16 cellular contexts compared by ENCODE assay signal in genomic region chr17:78709688-78710290, GRCh38.
DNase-seq lines count a peak whose midpoint lies in the region; ATAC-seq, FAIRE-seq and TF ChIP-seq lines count a peak whose summit lies in the region.
"Had no signal": no experiment of that assay in that cellular context is flagged by ENCODE, and none has a peak within 500 bp of the region (broad histone marks: within the 10 kb centered on the region; RNA-seq: fewer than 3 reads in every experiment).

No MANE protein-coding gene starts in this region.

- peaks cover 3% of the 10 kb centered on the region; the same call in 1 of the 2 replicates for H4K20me1 ChIP-seq in IMR-90 (ENCODE audit: insufficient read depth, low read length)

- H3K9ac ChIP-seq in IMR-90 (ENCODE audit: low read depth, low read length) = no peak overlapping the region

- H2AK9ac ChIP-seq in IMR-90 (replicated peaks; ENCODE audit: low read depth, low read length, poor library complexity) = no peak overlapping the region

- CTCF ChIA-PET in IMR-90 (lab: Yijun Ruan, JAX) = interaction anchor here (0.7 to 1.9 kb wide), 6 partner anchors 13 to 215 kb away, joined by 3 to 9 read pairs (median 4); no protein-coding TSS in a partner anchor
- CTCF ChIA-PET in activated CD8-positive, alpha-beta T cell treated with anti-CD3 and anti-CD28 coated beads for 36 hours (lab: Charles Lee) = interaction anchor here (0.7 to 7.6 kb wide), 27 partner anchors 11 to 264 kb away, joined by 3 to 55 read pairs (median 5); no protein-coding TSS in a partner anchor
- CTCF ChIA-PET in naive thymus-derived CD4-positive, alpha-beta T cell (lab: Charles Lee) = interaction anchor here (0.6 to 3.0 kb wide), 14 partner anchors 7 to 264 kb away, joined by 3 to 11 read pairs (median 3); no protein-coding TSS in a partner anchor

- no peak overlapping the region for H3K56ac ChIP-seq in IMR-90 (ENCODE audit: extremely low read depth, insufficient read depth, low read length)

- TF ChIP-seq CTCF in IMR-90 (conservative IDR thresholded peaks at IDR 0.05; ENCODE audit: low read depth, low read length) = no peak
- no peak for TF ChIP-seq CTCF in activated CD8-positive, alpha-beta T cell treated with anti-CD3 and anti-CD28 coated beads for 36 hours (IDR thresholded peaks at IDR 0.05)
- TF ChIP-seq CTCF in D721Med (IDR thresholded peaks at IDR 0.05; ENCODE audit: insufficient read depth, missing control alignments) = no peak

- H3K36me3 Mint-ChIP-seq in CD4-positive, CD25-positive, alpha-beta regulatory T cell = peaks cover 18% of the 10 kb centered on the region
- peaks cover 27% of the 10 kb centered on the region for H3K36me3 Mint-ChIP-seq in activated CD8-positive, alpha-beta T cell treated with anti-CD3 and anti-CD28 coated beads for 36 hours (ENCODE audit: low read depth)
- H3K36me3 Mint-ChIP-seq in naive thymus-derived CD4-positive, alpha-beta T cell = peaks cover 0 to 32% (median 18%) of the 10 kb centered on the region in 5 donors

- peak in 1 of 3 donors; percentile 48 for DNase-seq in CD4-positive, CD25-positive, alpha-beta regulatory T cell
- DNase-seq in IMR-90 (no peak), SIG-M5 (lab: John Stamatoyannopoulos, UW) (no peak), D721Med (ENCODE audit: insufficient read length, low spot score) (no peak)
- no peak for DNase-seq in activated CD8-positive, alpha-beta T cell treated with anti-CD3 and anti-CD28 coated beads for 36 hours
- DNase-seq in naive thymus-derived CD4-positive, alpha-beta T cell = no peak
- DNase-seq: activated effector memory CD4-positive, alpha-beta T cell treated with anti-CD3 and anti-CD28 coated beads, Interleukin-2, amount 50 U/mL, for 16 hours; COR-L47; erythroblast; heart left ventricle; left cardiac atrium; NCI-H510A treated with DMSO at 0.1 percent for 48 hours; nephron progenitor cell; WERI-Rb-1 had no signal

- H4K8ac ChIP-seq in IMR-90 (ENCODE audit: low read depth in 2 of 2, low read length in 2 of 2) = no peak overlapping the region

- H3K4me1 Mint-ChIP-seq in CD4-positive, CD25-positive, alpha-beta regulatory T cell = peaks cover 17 to 70% (median 52%) of the 10 kb centered on the region in 4 donors
- H3K4me1 Mint-ChIP-seq in activated CD8-positive, alpha-beta T cell treated with anti-CD3 and anti-CD28 coated beads for 36 hours (ENCODE audit: low read depth) = peaks cover 70% of the 10 kb centered on the region
- H3K4me1 Mint-ChIP-seq in naive thymus-derived CD4-positive, alpha-beta T cell = peaks cover 38 to 83% (median 70%) of the 10 kb centered on the region in 7 donors

- no peak overlapping the region for H2BK5ac ChIP-seq in IMR-90 (ENCODE audit: low read depth, low read length, poor library complexity, severe bottlenecking)

- in situ Hi-C loops in IMR-90 (cut with MboI; ENCODE audit: low sequenced_read_pairs) = loop anchor here (5.0 kb wide), 1 partner anchor 212 kb away; no protein-coding TSS in a partner anchor

- no peak overlapping the region for H2AFZ ChIP-seq in IMR-90 (replicated peaks; ENCODE audit: low read length, poor library complexity)

- peak overlapping the region; percentile 32; the same call in 1 of the 2 replicates for H3K23ac ChIP-seq in IMR-90 (ENCODE audit: low read depth, low read length)

- no peak overlapping the region for H3K4me2 ChIP-seq in IMR-90 (ENCODE audit: low read depth, low read length)

- H2BK20ac ChIP-seq in IMR-90 (ENCODE audit: low read depth, low read length) = no peak overlapping the region; the same call in 1 of the 2 replicates

- POLR2A ChIA-PET in IMR-90 (lab: Charles Lee; ENCODE audit: unreplicated experiment) = interaction anchor here (0.8 kb wide), 1 partner anchor 37 kb away, joined by 3 read pairs; no protein-coding TSS in a partner anchor
- POLR2A ChIA-PET in activated CD8-positive, alpha-beta T cell treated with anti-CD3 and anti-CD28 coated beads for 36 hours (lab: Charles Lee) = interaction anchor here (0.6 to 2.5 kb wide), 18 partner anchors 8 to 1233 kb away, joined by 3 to 9 read pairs (median 4); no protein-coding TSS in a partner anchor
- POLR2A ChIA-PET in naive thymus-derived CD4-positive, alpha-beta T cell (lab: Charles Lee) = interaction anchor here (0.8 to 3.2 kb wide), 7 partner anchors 12 to 109 kb away, joined by 3 to 10 read pairs (median 4); no protein-coding TSS in a partner anchor

- H3K9me3 Mint-ChIP-seq in CD4-positive, CD25-positive, alpha-beta regulatory T cell = no peaks in the 10 kb centered on the region
- no peaks in the 10 kb centered on the region for H3K9me3 Mint-ChIP-seq in activated CD8-positive, alpha-beta T cell treated with anti-CD3 and anti-CD28 coated beads for 36 hours
- no peaks in the 10 kb centered on the region for H3K9me3 Mint-ChIP-seq in naive thymus-derived CD4-positive, alpha-beta T cell
- H3K9me3 Mint-ChIP-seq: nephron progenitor cell had no signal

- BruUV-seq in IMR-90 (replicated peaks; lab: Mats Ljungman, UMichigan) = no TSS peak

- intact Hi-C loops in IMR-90 (cut with micrococcal nuclease) = loop anchor here (2.0 to 10.0 kb wide), 3 partner anchors 35 to 455 kb away; partner anchors contain the start of gene SOCS3
- intact Hi-C loops in activated CD8-positive, alpha-beta T cell treated with anti-CD3 and anti-CD28 coated beads for 36 hours (cut with micrococcal nuclease) = loop anchor here (5.0 kb wide), 1 partner anchor 38 kb away; no protein-coding TSS in a partner anchor
- intact Hi-C loops in naive thymus-derived CD4-positive, alpha-beta T cell (cut with micrococcal nuclease) = loop anchor here (1.0 to 5.0 kb wide), 3 partner anchors 38 to 90 kb away; no protein-coding TSS in a partner anchor

- H3K79me1 ChIP-seq in IMR-90 (ENCODE audit: low read depth in 1 of 2, low read length in 2 of 2) = peaks cover 14% of the 10 kb centered on the region in 2 experiments

- H4K5ac ChIP-seq in IMR-90 (ENCODE audit: low read depth, low read length) = no peak overlapping the region

- no peak for FAIRE-seq in D721Med (lab: Jason Lieb, UNC)

- no peak overlapping the region for H3K14ac ChIP-seq in IMR-90 (replicated peaks; ENCODE audit: low read depth, low read length)

- peaks cover 51% of the 10 kb centered on the region for H3K4me1 ChIP-seq in CD4-positive, CD25-positive, alpha-beta regulatory T cell (ENCODE audit: control insufficient read depth, insufficient read depth, low read length, poor library complexity, severe bottlenecking)
- H3K4me1 ChIP-seq in IMR-90 (ENCODE audit: control insufficient read depth, insufficient read depth, low read length) = peaks cover 4% of the 10 kb centered on the region; the same call in 1 of the 2 replicates
- peaks cover 46 to 48% of the 10 kb centered on the region in 2 donors for H3K4me1 ChIP-seq in naive thymus-derived CD4-positive, alpha-beta T cell (ENCODE audit: control insufficient read depth in 2 of 2, insufficient read depth in 2 of 2, low read length in 2 of 2)

- peak overlapping the region; percentile 68 to 83 (median 78) for H3K4me3 Mint-ChIP-seq in CD4-positive, CD25-positive, alpha-beta regulatory T cell
- H3K4me3 Mint-ChIP-seq in activated CD8-positive, alpha-beta T cell treated with anti-CD3 and anti-CD28 coated beads for 36 hours = peak overlapping the region; percentile 17
- peak overlapping the region; percentile 1 to 80 (median 56) for H3K4me3 Mint-ChIP-seq in naive thymus-derived CD4-positive, alpha-beta T cell
- H3K4me3 Mint-ChIP-seq: nephron progenitor cell had no signal

- TF ChIP-seq POLR2A in IMR-90 (IDR thresholded peaks at IDR 0.05; ENCODE audit: low read depth, low read length) = no peak

- H3K27me3 ChIP-seq in CD4-positive, CD25-positive, alpha-beta regulatory T cell (ENCODE audit: control insufficient read depth, insufficient read depth, low read length) = no peaks in the 10 kb centered on the region
- H3K27me3 ChIP-seq in IMR-90 (ENCODE audit: control insufficient read depth, insufficient read depth, low read length) = no peaks in the 10 kb centered on the region
- no peaks in the 10 kb centered on the region for H3K27me3 ChIP-seq in naive thymus-derived CD4-positive, alpha-beta T cell (ENCODE audit: control insufficient read depth in 2 of 2, insufficient read depth in 2 of 2, low read length in 2 of 2)
- H3K27me3 ChIP-seq: heart left ventricle had no signal

- peak in 1 of 2 donors; percentile 6 for ATAC-seq in CD4-positive, CD25-positive, alpha-beta regulatory T cell (ENCODE audit: low read depth in 2 of 2)
- ATAC-seq in IMR-90 (ENCODE audit: low read depth) = no peak
- ATAC-seq in activated CD8-positive, alpha-beta T cell treated with anti-CD3 and anti-CD28 coated beads for 36 hours = peak; percentile 13
- ATAC-seq in naive thymus-derived CD4-positive, alpha-beta T cell = no peak
- ATAC-seq in GM18511 (IDR thresholded peaks at IDR 0.05; ENCODE audit: unreplicated experiment) = no peak
- no peak for ATAC-seq in GM19351 (IDR thresholded peaks at IDR 0.05; ENCODE audit: unreplicated experiment)

- no peaks in the 10 kb centered on the region for H3K9me3 ChIP-seq in CD4-positive, CD25-positive, alpha-beta regulatory T cell (ENCODE audit: control insufficient read depth in 2 of 2, low read length in 2 of 2)
- no peaks in the 10 kb centered on the region for H3K9me3 ChIP-seq in IMR-90 (ENCODE audit: control insufficient read depth, insufficient read depth, low read length)
- no peaks in the 10 kb centered on the region for H3K9me3 ChIP-seq in naive thymus-derived CD4-positive, alpha-beta T cell (ENCODE audit: control insufficient read depth in 2 of 3, low read length in 3 of 3)
- H3K9me3 ChIP-seq: heart left ventricle had no signal

- H3K27ac Mint-ChIP-seq in CD4-positive, CD25-positive, alpha-beta regulatory T cell = peak overlapping the region; percentile 89 to 97 (median 91)
- peak overlapping the region; percentile 87 for H3K27ac Mint-ChIP-seq in activated CD8-positive, alpha-beta T cell treated with anti-CD3 and anti-CD28 coated beads for 36 hours
- H3K27ac Mint-ChIP-seq in naive thymus-derived CD4-positive, alpha-beta T cell = peak overlapping the region; percentile 58 to 95 (median 89)
- H3K27ac Mint-ChIP-seq: nephron progenitor cell had no signal

- H2BK120ac ChIP-seq in IMR-90 (ENCODE audit: low read depth, low read length) = no peak overlapping the region

- no peak overlapping the region for H3K18ac ChIP-seq in IMR-90 (ENCODE audit: low read depth, low read length)

- no peaks in the 10 kb centered on the region for H3K9me1 ChIP-seq in IMR-90 (ENCODE audit: insufficient read depth, low read length)

- H3K27me3 Mint-ChIP-seq in CD4-positive, CD25-positive, alpha-beta regulatory T cell = no peaks in the 10 kb centered on the region
- H3K27me3 Mint-ChIP-seq in activated CD8-positive, alpha-beta T cell treated with anti-CD3 and anti-CD28 coated beads for 36 hours = no peaks in the 10 kb centered on the region
- H3K27me3 Mint-ChIP-seq in naive thymus-derived CD4-positive, alpha-beta T cell = no peaks in the 10 kb centered on the region

- H2AK5ac ChIP-seq in IMR-90 (ENCODE audit: low read depth, low read length) = no peak overlapping the region

- no peak overlapping the region for H2BK15ac ChIP-seq in IMR-90 (ENCODE audit: low read depth, low read length)

- H3K27ac ChIP-seq in CD4-positive, CD25-positive, alpha-beta regulatory T cell (ENCODE audit: insufficient read depth, low read length, poor library complexity, severe bottlenecking) = peak overlapping the region; percentile 56
- H3K27ac ChIP-seq in IMR-90 (ENCODE audit: insufficient read depth, low read length) = no peak overlapping the region
- H3K27ac ChIP-seq in naive thymus-derived CD4-positive, alpha-beta T cell (ENCODE audit: low read depth, low read length) = peak overlapping the region; percentile 56
- H3K27ac ChIP-seq: WERI-Rb-1 had no signal

- H3K4ac ChIP-seq in IMR-90 (ENCODE audit: low read depth, low read length) = no peak overlapping the region; the same call in 1 of the 2 replicates

- dilution Hi-C loops in IMR-90 (cut with HindIII; ENCODE audit: low sequenced_read_pairs, unreplicated experiment) = no loop called here

- H3K4me3 ChIP-seq in CD4-positive, CD25-positive, alpha-beta regulatory T cell (ENCODE audit: low read depth, low read length) = peak overlapping the region; percentile 49
- no peak overlapping the region for H3K4me3 ChIP-seq in IMR-90 (ENCODE audit: insufficient read depth, low read depth, low read length)
- no peak overlapping the region for H3K4me3 ChIP-seq in naive thymus-derived CD4-positive, alpha-beta T cell (ENCODE audit: low read length)
- H3K4me3 ChIP-seq: heart left ventricle had no signal

- no peak for TF ChIP-seq RAD21 in IMR-90 (IDR thresholded peaks at IDR 0.05; ENCODE audit: low read length)

- H4K91ac ChIP-seq in IMR-90 (ENCODE audit: insufficient read depth, low read depth, low read length) = no peak overlapping the region; the same call in 1 of the 2 replicates

- no CpG with 5 or more reads among the region's 7 CpGs for WGBS in IMR-90 (ENCODE audit: extremely low coverage in 2 of 2, insufficient read length in 1 of 2), 2 experiments

- peaks cover 43% of the 10 kb centered on the region for H3K36me3 ChIP-seq in CD4-positive, CD25-positive, alpha-beta regulatory T cell (ENCODE audit: control insufficient read depth, insufficient read depth, low read length)
- 0 out of 2 replicates have a peak, but pooled peaks cover 3% of the 10 kb centered on the region for H3K36me3 ChIP-seq in IMR-90 (ENCODE audit: control insufficient read depth, insufficient read depth, low read length)
- H3K36me3 ChIP-seq in naive thymus-derived CD4-positive, alpha-beta T cell (ENCODE audit: control insufficient read depth in 2 of 3, insufficient read depth in 3 of 3, low read length in 3 of 3) = peaks cover 0 to 44% (median 21%) of the 10 kb centered on the region in 3 experiments

Comparison
In these comparisons a context has a peak if more than half of its experiments do, and no peak if none do; other contexts are left out.
1. H3K4me3 Mint-ChIP-seq: peak in every context shown above with its lines; median percentile 78 in CD4-positive, CD25-positive, alpha-beta regulatory T cell; 56 in naive thymus-derived CD4-positive, alpha-beta T cell; 17 in activated CD8-positive, alpha-beta T cell treated with anti-CD3 and anti-CD28 coated beads for 36 hours.